ENCODE assay signal across 18 cellular contexts in genomic region chr2:82811946-82812345, GRCh38.
"Had no signal": no experiment of that assay in that cellular context is flagged by ENCODE, and none has a peak within 500 bp of the region (broad histone marks: within the 10 kb centered on the region; RNA-seq: fewer than 3 reads in every experiment).

No MANE protein-coding gene starts in this region.

- H3K79me2 ChIP-seq: parathyroid adenoma had no signal

- H3K27me3 ChIP-seq: colonic mucosa, neutrophil, right lobe of liver, stomach, thyroid gland, vagina had no signal

- H3K9ac ChIP-seq: parathyroid adenoma had no signal

- H3K36me3 ChIP-seq: colonic mucosa, lower lobe of right lung, neutrophil, right lobe of liver, stomach, thyroid gland, vagina had no signal

- H3K4me1 ChIP-seq: colonic mucosa, lower lobe of right lung, parathyroid adenoma, right lobe of liver, stomach, thyroid gland, vagina had no signal

- DNase-seq: colonic mucosa; effector memory CD4-positive, alpha-beta T cell; left ventricle myocardium superior; lower lobe of right lung; natural killer cell; right lobe of liver; small intestine; stimulated activated CD4-positive, alpha-beta T cell treated with anti-CD3 and anti-CD28 coated beads, Interleukin-12 subunit alpha, Interleukin-12 subunit beta, amount 100 ng/mL, for 4 hours; stimulated activated CD4-positive, alpha-beta T cell treated with anti-CD3 and anti-CD28 coated beads, Interleukin-2, amount 100 ng/mL, for 24 hours; stimulated activated CD4-positive, alpha-beta T cell treated with anti-CD3 and anti-CD28 coated beads, Interleukin-4, amount 100 ng/mL, for 24 hours; stimulated activated naive CD4-positive, alpha-beta T cell treated with Interleukin-2 at 50 U/mL for 16 hours; stomach; thyroid gland; trophoblast cell had no signal

- H3K27ac ChIP-seq: colonic mucosa, lower lobe of right lung, neutrophil, parathyroid adenoma, right lobe of liver, stomach, thyroid gland, vagina had no signal

- H3K4me3 ChIP-seq: colonic mucosa, lower lobe of right lung, right lobe of liver, stomach, thyroid gland, vagina had no signal

- H3K9me3 ChIP-seq: colonic mucosa, lower lobe of right lung, neutrophil, right lobe of liver, stomach, thyroid gland, vagina had no signal

- FAIRE-seq: keratinocyte had no signal

- H2AFZ ChIP-seq: parathyroid adenoma had no signal
